14 cellular contexts compared by ENCODE assay signal in the genomic region with DNA sequence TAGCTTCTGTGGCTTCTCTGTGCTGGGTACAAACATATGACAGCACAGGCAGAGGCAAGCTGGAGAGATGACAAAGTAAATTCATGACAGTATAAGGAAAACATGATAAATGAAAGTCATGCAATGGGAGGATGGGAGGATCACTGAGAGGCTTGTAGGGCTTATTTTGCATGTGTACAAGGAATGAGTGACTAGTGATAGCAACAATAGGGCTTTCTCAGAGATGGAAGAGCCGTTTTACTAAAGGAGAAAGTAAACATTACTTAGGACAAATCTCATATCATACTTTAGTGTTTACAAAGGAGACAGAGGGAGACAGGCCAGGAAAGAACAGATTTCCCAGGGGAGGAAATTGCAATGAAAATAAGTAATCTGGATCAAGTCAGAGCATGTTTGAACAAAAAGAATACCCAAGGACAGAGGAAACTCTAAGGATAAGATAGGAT.
DNase-seq lines count a peak whose midpoint lies in the region; ATAC-seq and TF ChIP-seq lines count a peak whose summit lies in the region.
"Had no signal": no experiment of that assay in that cellular context is flagged by ENCODE, and none has a peak within 500 bp of the region (broad histone marks: within the 10 kb centered on the region; RNA-seq: fewer than 3 reads in every experiment).

No MANE protein-coding gene starts in this region.

- no CpG with 5 or more reads among the region's 1 CpG for WGBS in trophoblast cell (ENCODE audit: extremely low coverage, insufficient coverage, insufficient read length)

- H4K20me1 ChIP-seq in Karpas-422 (ENCODE audit: insufficient read depth, low read depth, low read length), result no peaks in the 10 kb centered on the region

- no peak overlapping the region for H4K91ac ChIP-seq in trophoblast cell (ENCODE audit: low read depth, low read length)

- H3K4me1 ChIP-seq in RWPE2 (ENCODE audit: insufficient read depth, poor library complexity, severe bottlenecking) (peaks cover 19% of the 10 kb centered on the region), trophoblast cell (ENCODE audit: control insufficient read depth in 1 of 2, insufficient read depth in 2 of 2, low read length in 2 of 2) (peaks cover 2 to 6% of the 10 kb centered on the region in 2 experiments), Karpas-422 (ENCODE audit: low read length) (no peaks in the 10 kb centered on the region)
- H3K4me1 ChIP-seq: body of pancreas had no signal

- H3K4me2 ChIP-seq in trophoblast cell (ENCODE audit: low read length), result no peak overlapping the region
- H3K4me2 ChIP-seq in Karpas-422 (ENCODE audit: low read depth, low read length, poor library complexity, severe bottlenecking), result no peak overlapping the region

- no peak overlapping the region for H2AK5ac ChIP-seq in trophoblast cell (ENCODE audit: low read length)

- TF ChIP-seq POLR2A in GM18505 (IDR thresholded peaks at IDR 0.05; ENCODE audit: borderline replicate concordance, extremely low read depth, insufficient read depth, insufficient read length), result no peak

- ATAC-seq in RWPE2 (ENCODE audit: low read depth) (peak; percentile 44; the same call in 2 of the 3 replicates), GM18505 (IDR thresholded peaks at IDR 0.05; ENCODE audit: unreplicated experiment) (no peak)
- ATAC-seq: body of pancreas; CD8-positive, alpha-beta T cell had no signal

- H3K4ac ChIP-seq in trophoblast cell (ENCODE audit: low read depth, low read length), result no peak overlapping the region

- H3K14ac ChIP-seq in trophoblast cell (ENCODE audit: low read length), result no peak overlapping the region

- no peak overlapping the region for H3K4me3 ChIP-seq in RWPE2 (ENCODE audit: severe bottlenecking)
- H3K4me3 ChIP-seq in fibroblast of pulmonary artery (replicated peaks; ENCODE audit: low read depth, low read length), result no peak overlapping the region
- no peak overlapping the region for H3K4me3 ChIP-seq in trophoblast cell (ENCODE audit: low read depth, low read length)
- H3K4me3 ChIP-seq in Karpas-422 (ENCODE audit: low read length), result no peak overlapping the region
- H3K4me3 ChIP-seq: body of pancreas had no signal

- no peak overlapping the region for H3K9ac ChIP-seq in trophoblast cell (ENCODE audit: low read length)
- H3K9ac ChIP-seq in Karpas-422 (ENCODE audit: low read length), result no peak overlapping the region

- H3K79me1 ChIP-seq in trophoblast cell (ENCODE audit: low read length), result peaks cover 2% of the 10 kb centered on the region

- H2AFZ ChIP-seq in trophoblast cell (ENCODE audit: insufficient read depth, low read length, poor library complexity) (no peak overlapping the region), Karpas-422 (ENCODE audit: low read length) (no peak overlapping the region)

- no peak overlapping the region for H2BK5ac ChIP-seq in trophoblast cell (ENCODE audit: low read depth, low read length, poor library complexity)

- H3K9me3 ChIP-seq in RWPE2 (ENCODE audit: severe bottlenecking) (no peaks in the 10 kb centered on the region), trophoblast cell (ENCODE audit: insufficient read depth, low read depth, low read length) (no peaks in the 10 kb centered on the region), Karpas-422 (ENCODE audit: low read length) (no peaks in the 10 kb centered on the region)
- H3K9me3 ChIP-seq: body of pancreas had no signal

- H2BK120ac ChIP-seq in trophoblast cell (ENCODE audit: insufficient read depth, low read length, poor library complexity), result no peak overlapping the region

- H3K27ac ChIP-seq in RWPE2 (ENCODE audit: poor library complexity, severe bottlenecking) (peak overlapping the region; percentile 62), trophoblast cell (ENCODE audit: low read depth, low read length) (no peak overlapping the region), Karpas-422 (ENCODE audit: low read length) (no peak overlapping the region)
- H3K27ac ChIP-seq: body of pancreas had no signal

- DNase-seq in DMS153 treated with DMSO at 0.1 percent for 48 hours (lab: John Stamatoyannopoulos, UW; ENCODE audit: unreplicated experiment), result peak; percentile 26
- DNase-seq in RWPE2 (ENCODE audit: low spot score), result no peak
- peak; percentile 84 for DNase-seq in fibroblast of pulmonary artery (ENCODE audit: low read depth)
- no peak for DNase-seq in trophoblast cell
- DNase-seq in Karpas-422, result no peak
- DNase-seq in cerebellum (ENCODE audit: low spot score), result no peak
- no peak for DNase-seq in C1 segment of cervical spinal cord (lab: John Stamatoyannopoulos, UW)
- DNase-seq: activated CD4-positive, alpha-beta T cell treated with anti-CD3 and anti-CD28 coated beads for 48 hours; body of pancreas; CD8-positive, alpha-beta T cell; GDM1; stimulated activated CD4-positive, alpha-beta T cell treated with anti-CD3 and anti-CD28 coated beads, Interleukin-4, amount 100 ng/mL, for 24 hours; stimulated activated naive CD4-positive, alpha-beta T cell treated with Interleukin-2 at 50 U/mL for 16 hours had no signal

- H4K12ac ChIP-seq in trophoblast cell (ENCODE audit: low read depth, low read length), result no peak overlapping the region

- peak overlapping the region; percentile 5 for H2BK12ac ChIP-seq in trophoblast cell (ENCODE audit: low read length)

- peak overlapping the region; percentile 54 for H3K23ac ChIP-seq in trophoblast cell (ENCODE audit: low read length)

- H3K27me3 ChIP-seq in RWPE2 (ENCODE audit: insufficient read depth, poor library complexity, severe bottlenecking) (no peaks in the 10 kb centered on the region), trophoblast cell (ENCODE audit: insufficient read depth, low read length) (no peaks in the 10 kb centered on the region), Karpas-422 (ENCODE audit: low read length) (peaks cover 2% of the 10 kb centered on the region; the same call in 1 of the 2 replicates)
- H3K27me3 ChIP-seq: body of pancreas had no signal

- no peak overlapping the region for H4K8ac ChIP-seq in trophoblast cell (ENCODE audit: low read depth, low read length)

- H3K9me2 ChIP-seq in Karpas-422 (replicated peaks; ENCODE audit: insufficient read depth, low read length), result no peaks in the 10 kb centered on the region

- no peaks in the 10 kb centered on the region for H3K79me2 ChIP-seq in trophoblast cell (ENCODE audit: control insufficient read depth, insufficient read depth, low read length, poor library complexity)
- no peaks in the 10 kb centered on the region for H3K79me2 ChIP-seq in Karpas-422 (ENCODE audit: low read length)

- no peak for TF ChIP-seq CTCF in RWPE2 (IDR thresholded peaks at IDR 0.05; ENCODE audit: poor library complexity, severe bottlenecking)
- TF ChIP-seq CTCF in fibroblast of pulmonary artery (IDR thresholded peaks at IDR 0.05; ENCODE audit: low read length, missing control alignments), result no peak

- H3K18ac ChIP-seq in trophoblast cell (ENCODE audit: low read length), result no peak overlapping the region

- H3K36me3 ChIP-seq in RWPE2 (ENCODE audit: low read depth) (no peaks in the 10 kb centered on the region), trophoblast cell (ENCODE audit: control insufficient read depth in 1 of 2, insufficient read depth in 2 of 2, low read length in 2 of 2) (no peaks in the 10 kb centered on the region), Karpas-422 (ENCODE audit: insufficient read depth, low read length) (no peaks in the 10 kb centered on the region)

Comparison
In these comparisons a context has a peak if more than half of its experiments do, and no peak if none do; other contexts are left out.
1. DNase-seq: peak in DMS153 treated with DMSO at 0.1 percent for 48 hours (single experiment) and fibroblast of pulmonary artery (single experiment); none in RWPE2 (single experiment), trophoblast cell (0 of 2), Karpas-422 (single experiment), cerebellum (single experiment) and C1 segment of cervical spinal cord (0 of 14).